In genomic region chr2:85564144-85564563, GRCh38 we compare ENCODE assay signal across 1 cellular context.
TF ChIP-seq lines count a peak whose summit lies in the region.

No MANE protein-coding gene starts in this region.

TF ChIP-seq in K562, 482 proteins besides CTCF, POLR2A, EP300 and RAD21 (continues in another document):
- TF ChIP-seq CHD2 (IDR thresholded peaks at IDR 0.05; ENCODE audit: low read depth, low read length) (no peak), MYC (IDR thresholded peaks at IDR 0.05; ENCODE audit: low read depth, low read length) (no peak), MYC (CRISPR knock-in tag; IDR thresholded peaks at IDR 0.05; ENCODE audit: borderline replicate concordance, low read depth) (no peak), RCOR1 (IDR thresholded peaks at IDR 0.05; ENCODE audit: borderline replicate concordance in 1 of 2, low read depth in 2 of 2, low read length in 2 of 2) (no peak), ZNF24 (IDR thresholded peaks at IDR 0.05) (no peak), XRCC4 (IDR thresholded peaks at IDR 0.05; ENCODE audit: extremely low read depth, insufficient read depth, insufficient read length) (no peak), NCOA6 (IDR thresholded peaks at IDR 0.05) (no peak), JUND (IDR thresholded peaks at IDR 0.05; ENCODE audit: borderline replicate concordance, low read depth, low read length) (no peak), JUND (tag; IDR thresholded peaks at IDR 0.05; ENCODE audit: borderline replicate concordance, low read depth, low read length) (peak; percentile 44; the same call in 1 of the 3 replicates), TSC22D4 (tag; IDR thresholded peaks at IDR 0.05) (no peak), MIER1 (IDR thresholded peaks at IDR 0.05; ENCODE audit: low read depth) (no peak), CEBPG (CRISPR knock-in tag; IDR thresholded peaks at IDR 0.05) (peak; percentile 61; the same call in 1 of the 2 replicates), CEBPG (tag; conservative IDR thresholded peaks at IDR 0.05 in 1 of 2, IDR thresholded peaks at IDR 0.05 in 1 of 2) (peak; percentile 89 to 94), E2F1 (CRISPR knock-in tag; IDR thresholded peaks at IDR 0.05) (no peak), TBP (optimal IDR thresholded peaks at IDR 0.05; ENCODE audit: low read depth, low read length) (no peak), CREM (IDR thresholded peaks at IDR 0.05; ENCODE audit: low read depth) (peak; percentile 34; the same call in 1 of the 2 replicates), ZNF407 (IDR thresholded peaks at IDR 0.05; ENCODE audit: low read depth) (no peak), SP1 (CRISPR knock-in tag; IDR thresholded peaks at IDR 0.05) (no peak), DIDO1 (tag; IDR thresholded peaks at IDR 0.05; ENCODE audit: low read depth) (no peak), NONO (IDR thresholded peaks at IDR 0.05; ENCODE audit: low read depth in 2 of 2, low read length in 1 of 2) (no peak), ZEB2 (IDR thresholded peaks at IDR 0.05) (peak; percentile 23; the same call in 1 of the 2 replicates), PCBP1 (IDR thresholded peaks at IDR 0.05; ENCODE audit: low read depth, low read length, poor library complexity, severe bottlenecking) (no peak), NFE2L1 (tag; IDR thresholded peaks at IDR 0.05; ENCODE audit: borderline replicate concordance, low read depth) (no peak; the same call in 1 of the 2 replicates), ILF3 (IDR thresholded peaks at IDR 0.05; ENCODE audit: borderline replicate concordance) (no peak), ZNF165 (CRISPR knock-in tag; IDR thresholded peaks at IDR 0.05; ENCODE audit: borderline replicate concordance) (no peak), SRF (CRISPR knock-in tag; IDR thresholded peaks at IDR 0.05) (no peak), CCNT2 (IDR thresholded peaks at IDR 0.05; ENCODE audit: borderline replicate concordance, extremely low read depth, insufficient read length, low read depth, low read length) (no peak), ZNF518B (CRISPR knock-in tag; IDR thresholded peaks at IDR 0.05) (no peak), GABPA (tag; conservative IDR thresholded peaks at IDR 0.05; ENCODE audit: low read depth) (0 out of 2 replicates have a peak, but pooled peaks have one; percentile 24), DDX20 (tag; IDR thresholded peaks at IDR 0.05; ENCODE audit: low read depth) (no peak), ZSCAN32 (CRISPR knock-in tag; IDR thresholded peaks at IDR 0.05) (0 out of 2 replicates have a peak, but pooled peaks have one; percentile 38), GTF2F1 (IDR thresholded peaks at IDR 0.05; ENCODE audit: low read depth, low read length) (no peak), RREB1 (CRISPR knock-in tag; IDR thresholded peaks at IDR 0.05) (no peak), RBFOX2 (IDR thresholded peaks at IDR 0.05; ENCODE audit: low read depth, low read length) (no peak)
- TF ChIP-seq, protein P1, sequence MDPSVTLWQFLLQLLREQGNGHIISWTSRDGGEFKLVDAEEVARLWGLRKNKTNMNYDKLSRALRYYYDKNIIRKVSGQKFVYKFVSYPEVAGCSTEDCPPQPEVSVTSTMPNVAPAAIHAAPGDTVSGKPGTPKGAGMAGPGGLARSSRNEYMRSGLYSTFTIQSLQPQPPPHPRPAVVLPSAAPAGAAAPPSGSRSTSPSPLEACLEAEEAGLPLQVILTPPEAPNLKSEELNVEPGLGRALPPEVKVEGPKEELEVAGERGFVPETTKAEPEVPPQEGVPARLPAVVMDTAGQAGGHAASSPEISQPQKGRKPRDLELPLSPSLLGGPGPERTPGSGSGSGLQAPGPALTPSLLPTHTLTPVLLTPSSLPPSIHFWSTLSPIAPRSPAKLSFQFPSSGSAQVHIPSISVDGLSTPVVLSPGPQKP (CRISPR knock-in tag; IDR thresholded peaks at IDR 0.05) = no peak
- TF ChIP-seq, protein P2, sequence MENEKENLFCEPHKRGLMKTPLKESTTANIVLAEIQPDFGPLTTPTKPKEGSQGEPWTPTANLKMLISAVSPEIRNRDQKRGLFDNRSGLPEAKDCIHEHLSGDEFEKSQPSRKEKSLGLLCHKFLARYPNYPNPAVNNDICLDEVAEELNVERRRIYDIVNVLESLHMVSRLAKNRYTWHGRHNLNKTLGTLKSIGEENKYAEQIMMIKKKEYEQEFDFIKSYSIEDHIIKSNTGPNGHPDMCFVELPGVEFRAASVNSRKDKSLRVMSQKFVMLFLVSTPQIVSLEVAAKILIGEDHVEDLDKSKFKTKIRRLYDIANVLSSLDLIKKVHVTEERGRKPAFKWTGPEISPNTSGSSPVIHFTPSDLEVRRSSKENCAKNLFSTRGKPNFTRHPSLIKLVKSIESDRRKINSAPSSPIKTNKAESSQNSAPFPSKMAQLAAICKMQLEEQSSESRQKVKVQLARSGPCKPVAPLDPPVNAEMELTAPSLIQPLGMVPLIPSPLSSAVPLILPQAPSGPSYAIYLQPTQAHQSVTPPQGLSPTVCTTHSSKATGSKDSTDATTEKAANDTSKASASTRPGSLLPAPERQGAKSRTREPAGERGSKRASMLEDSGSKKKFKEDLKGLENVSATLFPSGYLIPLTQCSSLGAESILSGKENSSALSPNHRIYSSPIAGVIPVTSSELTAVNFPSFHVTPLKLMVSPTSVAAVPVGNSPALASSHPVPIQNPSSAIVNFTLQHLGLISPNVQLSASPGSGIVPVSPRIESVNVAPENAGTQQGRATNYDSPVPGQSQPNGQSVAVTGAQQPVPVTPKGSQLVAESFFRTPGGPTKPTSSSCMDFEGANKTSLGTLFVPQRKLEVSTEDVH (IDR thresholded peaks at IDR 0.05; ENCODE audit: low read depth, partially characterized antibody) = peak; percentile 32
- TF ChIP-seq, protein P3, sequence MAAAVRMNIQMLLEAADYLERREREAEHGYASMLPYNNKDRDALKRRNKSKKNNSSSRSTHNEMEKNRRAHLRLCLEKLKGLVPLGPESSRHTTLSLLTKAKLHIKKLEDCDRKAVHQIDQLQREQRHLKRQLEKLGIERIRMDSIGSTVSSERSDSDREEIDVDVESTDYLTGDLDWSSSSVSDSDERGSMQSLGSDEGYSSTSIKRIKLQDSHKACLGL (CRISPR knock-in tag; IDR thresholded peaks at IDR 0.05; ENCODE audit: borderline replicate concordance, poor library complexity, severe bottlenecking) = no peak
